In genomic region chr12:120538281-120539156, GRCh38 we compare ENCODE assay signal across 8 cellular contexts.
DNase-seq lines count a peak whose midpoint lies in the region; ATAC-seq lines count a peak whose summit lies in the region.

No MANE protein-coding gene starts in this region.

- no peak overlapping the region for H3K9ac ChIP-seq in HUES48 (ENCODE audit: low read depth, low read length)
- H3K9ac ChIP-seq in stomach smooth muscle (ENCODE audit: low read length in 2 of 2) = peak overlapping the region; percentile 1 to 46

- DNase-seq in AG08395 (ENCODE audit: low spot score) (peak; percentile 49), iris pigment epithelial cell (ENCODE audit: low read depth) (peak; percentile 71), inferior parietal cortex (ENCODE audit: extremely low spot score) (no peak)

- no peak overlapping the region for H3K4me3 ChIP-seq in HUES48 (ENCODE audit: low read depth, low read length)
- peak overlapping the region; percentile 30 to 45 for H3K4me3 ChIP-seq in stomach smooth muscle (ENCODE audit: low read length in 2 of 2)

- H3K9me3 ChIP-seq in HUES48 (ENCODE audit: control insufficient read depth, insufficient read depth, low read length) (no peaks in the 10 kb centered on the region), stomach smooth muscle (ENCODE audit: control insufficient read depth in 2 of 2, low read length in 2 of 2) (no peaks in the 10 kb centered on the region)

- peaks cover 27% of the 10 kb centered on the region for H3K36me3 ChIP-seq in HUES48 (ENCODE audit: control insufficient read depth, insufficient read depth, low read length)
- peaks cover 0 to 3% of the 10 kb centered on the region in 2 donors for H3K36me3 ChIP-seq in stomach smooth muscle (ENCODE audit: control insufficient read depth in 2 of 2, insufficient read depth in 2 of 2, low read length in 2 of 2)

- ATAC-seq in HG03520 (IDR thresholded peaks at IDR 0.05; ENCODE audit: unreplicated experiment) = no peak
- no peak for ATAC-seq in HG03469 (IDR thresholded peaks at IDR 0.05; ENCODE audit: unreplicated experiment)

- peak overlapping the region; percentile 11 for H3K27ac ChIP-seq in HUES48 (ENCODE audit: low read depth, low read length)
- H3K27ac ChIP-seq in angular gyrus (ENCODE audit: low read depth, low read length) = peak overlapping the region; percentile 62
- peak overlapping the region; percentile 46 for H3K27ac ChIP-seq in stomach smooth muscle (ENCODE audit: low read length)

- peaks cover 20% of the 10 kb centered on the region for H3K4me1 ChIP-seq in HUES48 (ENCODE audit: control insufficient read depth, insufficient read depth, low read length)
- peaks cover 38% of the 10 kb centered on the region for H3K4me1 ChIP-seq in stomach smooth muscle (ENCODE audit: control insufficient read depth, insufficient read depth, low read length)

- H3K27me3 ChIP-seq in HUES48 (ENCODE audit: control insufficient read depth, insufficient read depth, low read length) (no peaks in the 10 kb centered on the region), stomach smooth muscle (ENCODE audit: control insufficient read depth in 1 of 2, insufficient read depth in 2 of 2, low read length in 2 of 2) (no peaks in the 10 kb centered on the region)

Comparison
In these comparisons a context has a peak if more than half of its experiments do, and no peak if none do; other contexts are left out.
1. H3K27ac ChIP-seq: peak in every context shown above with its lines; median percentile 62 in angular gyrus; 46 in stomach smooth muscle; 11 in HUES48.